Comparison of ENCODE assay signal across 29 cellular contexts in genomic region chr14:69234106-69234505, GRCh38. TPM values are rescaled to one million over a fixed set of nuclear protein-coding genes. Genes with fewer than 3 reads are reported as not detected.
"Had no signal": no experiment of that assay in that cellular context is flagged by ENCODE, and none has a peak within 500 bp of the region (broad histone marks: within the 10 kb centered on the region; RNA-seq: fewer than 3 reads in every experiment).

No MANE protein-coding gene starts in this region.

- ATAC-seq: activated CD8-positive, alpha-beta T cell treated with anti-CD3 and anti-CD28 coated beads for 36 hours; activated naive CD8-positive, alpha-beta T cell treated with anti-CD3 and anti-CD28 coated beads, Interleukin-2, amount 50 U/mL, for 24 hours; activated T-cell treated with anti-CD3 and anti-CD28 coated beads, Interleukin-2, amount 50 U/mL, for 4 hours; activated T-cell treated with anti-CD3 and anti-CD28 coated beads, Interleukin-2, amount 50 U/mL, for 72 hours had no signal

- H3K4me3 ChIP-seq: ascending aorta, cardiac muscle cell had no signal

- H3K4me1 ChIP-seq: ascending aorta had no signal

- H3K9me3 ChIP-seq: ascending aorta had no signal

- DNase-seq: activated B cell treated with CpG ODN at 0.5 μM for 24 hours; activated CD4-positive, alpha-beta memory T cell treated with anti-CD3 and anti-CD28 coated beads for 36 hours; activated CD4-positive, alpha-beta T cell treated with anti-CD3 and anti-CD28 coated beads for 4 hours; activated CD4-positive, alpha-beta T cell treated with anti-CD3 and anti-CD28 coated beads, Interleukin-2, amount 10 ng/mL, durations not matched to agents 24 days and 14 days; activated CD4-positive, alpha-beta T cell treated with anti-CD3 and anti-CD28 coated beads, Interleukin-2, amount 50 U/mL, for 1 hour; activated CD4-positive, alpha-beta T cell treated with anti-CD3 and anti-CD28 coated beads, Interleukin-2, amount 50 U/mL, for 4 hours; activated CD4-positive, CD25-positive, alpha-beta regulatory T cell treated with anti-CD3 and anti-CD28 coated beads, Interleukin-2, amount 50 U/mL, for 72 hours; activated CD8-positive, alpha-beta memory T cell treated with anti-CD3 and anti-CD28 coated beads, Interleukin-2, amount 50 U/mL, for 4 hours; activated CD8-positive, alpha-beta T cell treated with anti-CD3 and anti-CD28 coated beads for 36 hours; activated effector memory CD4-positive, alpha-beta T cell treated with Interleukin-2 at 50 U/mL for 16 hours; activated gamma-delta T cell; activated naive CD4-positive, alpha-beta T cell treated with anti-CD3 and anti-CD28 coated beads, Interleukin-2, amount 10 ng/mL, durations not matched to agents 7 days and 5 days; activated naive CD4-positive, alpha-beta T cell treated with Interleukin-2 at 50 U/mL for 16 hours; activated naive CD8-positive, alpha-beta T cell treated with anti-CD3 and anti-CD28 coated beads, Interleukin-2, amount 10 ng/mL, durations not matched to agents 7 days and 5 days; activated naive CD8-positive, alpha-beta T cell treated with anti-CD3 and anti-CD28 coated beads, Interleukin-2, amount 50 U/mL, for 24 hours; activated T-cell treated with anti-CD3 and anti-CD28 coated beads for 4 hours; activated T-cell treated with anti-CD3 and anti-CD28 coated beads, Interleukin-2, amount 50 U/mL, for 1 hour; activated T-cell treated with anti-CD3 and anti-CD28 coated beads, Interleukin-2, amount 50 U/mL, for 4 hours; activated T-cell treated with anti-CD3 and anti-CD28 coated beads, Interleukin-2, amount 50 U/mL, for 72 hours; amygdala; anterior cingulate cortex; caudate nucleus; cerebellar nuclear complex; T-helper 1 cell; T-helper 2 cell; T-helper 9 cell had no signal

RNA-seq across cellular contexts. Expression of gene GALNT16, which starts 25.9 kb away (rescaled TPM):
- total RNA-seq: activated CD4-positive, alpha-beta memory T cell treated with anti-CD3 and anti-CD28 coated beads for 36 hours; activated CD4-positive, alpha-beta T cell treated with anti-CD3 and anti-CD28 coated beads, Interleukin-2, amount 10 ng/mL, durations not matched to agents 24 days and 14 days; activated CD8-positive, alpha-beta T cell treated with anti-CD3 and anti-CD28 coated beads for 36 hours; activated naive CD8-positive, alpha-beta T cell treated with anti-CD3 and anti-CD28 coated beads, Interleukin-2, amount 10 ng/mL, durations not matched to agents 7 days and 5 days; bronchial epithelial cell had no signal
